In genomic region chr17:49502258-49502657, GRCh38 we compare ENCODE assay signal across 1 cellular context.
TF ChIP-seq lines count a peak whose summit lies in the region.

No MANE protein-coding gene starts in this region.

TF ChIP-seq in HEK293, 187 proteins besides CTCF, POLR2A, EP300 and RAD21:
- TF ChIP-seq ZIC2 (tag by site-specific recombination; IDR thresholded peaks at IDR 0.05) (peak; percentile 54), ZNF302 (tag by site-specific recombination; IDR thresholded peaks at IDR 0.05; ENCODE audit: low read depth) (no peak), ZNF341 (tag by site-specific recombination; IDR thresholded peaks at IDR 0.05; ENCODE audit: low read depth) (peak; percentile 24; the same call in 1 of the 2 replicates), SETDB1 (IDR thresholded peaks at IDR 0.05; ENCODE audit: insufficient read length, low read length) (no peak)
